ENCODE assay signal across 8 cellular contexts in genomic region chr1:116373451-116374339, GRCh38. TPM values are rescaled to one million over a fixed set of nuclear protein-coding genes. Genes with fewer than 3 reads are reported as not detected.
DNase-seq lines count a peak whose midpoint lies in the region; ATAC-seq and TF ChIP-seq lines count a peak whose summit lies in the region.

No MANE protein-coding gene starts in this region.

- no peaks in the 10 kb centered on the region for H3K36me3 ChIP-seq in heart right ventricle

- TF ChIP-seq CTCF in heart right ventricle (IDR thresholded peaks at IDR 0.05): no peak

- peak overlapping the region; percentile 66 to 90 (median 86) for H3K4me3 ChIP-seq in heart right ventricle

- intact Hi-C loops in heart right ventricle (cut with DNase I): loop anchor here in 3 of 10 donors (5.0 kb wide), 2 partner anchors 104 to 221 kb away; no protein-coding TSS in a partner anchor

- ATAC-seq in activated naive CD8-positive, alpha-beta T cell treated with anti-CD3 and anti-CD28 coated beads, Interleukin-2, amount 10 ng/mL, durations not matched to agents 7 days and 5 days (ENCODE audit: low read depth): peak; percentile 28
- ATAC-seq in heart right ventricle (peak; percentile 12 to 65 (median 48)), GM21390 (IDR thresholded peaks at IDR 0.05; ENCODE audit: unreplicated experiment) (no peak)

- 1% methylated on average over 61 to 78 of the region's 82 CpGs for WGBS in heart right ventricle, 2 donors

- peak overlapping the region; percentile 96 for H3K4me3 Mint-ChIP-seq in activated naive CD8-positive, alpha-beta T cell treated with anti-CD3 and anti-CD28 coated beads, Interleukin-2, amount 10 ng/mL, durations not matched to agents 7 days and 5 days

- H3K27ac Mint-ChIP-seq in activated naive CD8-positive, alpha-beta T cell treated with anti-CD3 and anti-CD28 coated beads, Interleukin-2, amount 10 ng/mL, durations not matched to agents 7 days and 5 days: peak overlapping the region; percentile 91

- peak overlapping the region; percentile 91 to 98 (median 97) for H3K27ac ChIP-seq in heart right ventricle

- peaks cover 36% of the 10 kb centered on the region for H3K4me1 Mint-ChIP-seq in activated naive CD8-positive, alpha-beta T cell treated with anti-CD3 and anti-CD28 coated beads, Interleukin-2, amount 10 ng/mL, durations not matched to agents 7 days and 5 days

- H3K27me3 Mint-ChIP-seq in activated naive CD8-positive, alpha-beta T cell treated with anti-CD3 and anti-CD28 coated beads, Interleukin-2, amount 10 ng/mL, durations not matched to agents 7 days and 5 days: peaks cover 11% of the 10 kb centered on the region

- peaks cover 15 to 58% (median 50%) of the 10 kb centered on the region in 9 donors for H3K4me1 ChIP-seq in heart right ventricle

- DNase-seq in SIG-M5 treated with dmso at 0.1 percent for 504 hours (lab: John Stamatoyannopoulos, UW; ENCODE audit: unreplicated experiment) (peak; percentile 53), SIG-M5 (lab: John Stamatoyannopoulos, UW) (no peak), HK-2 (ENCODE audit: unreplicated experiment) (peak; percentile 55), SK-N-DZ (ENCODE audit: low spot score) (peak; percentile 45), heart right ventricle (peak; percentile 70 to 75), pons (ENCODE audit: low spot score) (peak; percentile 50)
- peak; percentile 78 for DNase-seq in activated naive CD8-positive, alpha-beta T cell treated with anti-CD3 and anti-CD28 coated beads, Interleukin-2, amount 10 ng/mL, durations not matched to agents 7 days and 5 days

- POLR2A ChIA-PET in activated naive CD8-positive, alpha-beta T cell treated with anti-CD3 and anti-CD28 coated beads, Interleukin-2, amount 10 ng/mL, durations not matched to agents 7 days and 5 days (lab: Charles Lee): interaction anchor here (0.6 to 4.4 kb wide), 6 partner anchors 25 to 131 kb away, joined by 3 to 50 read pairs (median 4); no protein-coding TSS in a partner anchor

- H3K36me3 Mint-ChIP-seq in activated naive CD8-positive, alpha-beta T cell treated with anti-CD3 and anti-CD28 coated beads, Interleukin-2, amount 10 ng/mL, durations not matched to agents 7 days and 5 days: peaks cover 2% of the 10 kb centered on the region

- H3K9me3 ChIP-seq in heart right ventricle: no peaks in the 10 kb centered on the region

- H3K27me3 ChIP-seq in heart right ventricle: no peaks in the 10 kb centered on the region

- no peaks in the 10 kb centered on the region for H3K9me3 Mint-ChIP-seq in activated naive CD8-positive, alpha-beta T cell treated with anti-CD3 and anti-CD28 coated beads, Interleukin-2, amount 10 ng/mL, durations not matched to agents 7 days and 5 days

RNA-seq across cellular contexts. Expression of gene ATP1A1, which starts 0.7 kb away (rescaled TPM):
- polyA plus RNA-seq in SK-N-DZ (2014; cell fraction: cytosol; rRNA removed): 60.5 and 73.8 TPM in 2 replicates
- 64.6 and 149 TPM in 2 replicates for polyA plus RNA-seq in SK-N-DZ (2014; cell fraction: nucleus; rRNA removed)
- total RNA-seq in activated naive CD8-positive, alpha-beta T cell treated with anti-CD3 and anti-CD28 coated beads, Interleukin-2, amount 10 ng/mL, durations not matched to agents 7 days and 5 days: 100 to 1,000 TPM; 193 to 195 TPM
- 100 to 1,000 TPM; 153 to 403 (median 203) TPM for total RNA-seq in heart right ventricle
- polyA plus RNA-seq in heart right ventricle: 100 to 1,000 TPM in 1 of 2 donors, 10 to 100 TPM in 1; 73.6 to 624 TPM
